15 cellular contexts compared by ENCODE assay signal in the genomic region with DNA sequence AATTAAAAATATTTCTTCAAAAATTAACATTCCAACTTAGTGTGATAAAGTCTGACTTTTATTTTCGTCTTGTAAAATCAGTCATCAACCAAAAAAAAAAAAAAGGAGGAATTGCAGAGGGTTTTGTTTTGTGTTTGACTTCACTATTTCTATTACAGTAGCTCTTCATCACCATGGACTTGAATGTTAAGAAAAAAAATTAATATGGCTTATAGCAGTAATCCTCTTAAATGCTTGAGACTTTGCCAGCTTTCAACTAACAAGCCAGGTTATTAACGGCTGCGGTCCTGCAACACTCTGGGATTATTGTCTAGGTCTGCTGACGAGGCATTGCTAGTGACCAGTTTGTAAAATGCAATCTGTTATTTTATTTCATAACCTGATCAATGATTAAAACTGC.
"Had no signal": no experiment of that assay in that cellular context is flagged by ENCODE, and none has a peak within 500 bp of the region (broad histone marks: within the 10 kb centered on the region; RNA-seq: fewer than 3 reads in every experiment).

No MANE protein-coding gene starts in this region.

- H3K4me1 Mint-ChIP-seq: naive thymus-derived CD8-positive, alpha-beta T cell; nephron progenitor cell; stimulated activated memory B cell treated with anti-CD40 and anti-IgM and Interleukin-4, amounts not matched to agents 10 μg/mL and 1 μg/mL and 100 μg/mL, for 72 hours had no signal

- H3K9me3 Mint-ChIP-seq: nephron progenitor cell had no signal

- H3K36me3 Mint-ChIP-seq: naive thymus-derived CD8-positive, alpha-beta T cell; stimulated activated memory B cell treated with anti-CD40 and anti-IgM and Interleukin-4, amounts not matched to agents 10 μg/mL and 1 μg/mL and 100 μg/mL, for 72 hours had no signal

- DNase-seq: dorsolateral prefrontal cortex; effector CD4-positive, alpha-beta T cell; left ventricle myocardium superior; lower lobe of right lung; naive thymus-derived CD8-positive, alpha-beta T cell; nephron progenitor cell; nucleus accumbens; right cardiac atrium; spleen; stimulated activated CD4-positive, alpha-beta T cell treated with anti-CD3 and anti-CD28 coated beads, Interleukin-4, amount 100 ng/mL, for 4 hours; stimulated activated naive CD8-positive, alpha-beta T cell treated with anti-CD3 and anti-CD28 coated beads, Interleukin-15, Interleukin-2, amounts not matched to agents 100 U/mL and 50 U/mL, for 24 hours; upper lobe of left lung had no signal

- ATAC-seq: left ventricle myocardium superior; lower lobe of right lung; naive thymus-derived CD8-positive, alpha-beta T cell; right cardiac atrium; stimulated activated memory B cell treated with anti-CD40 and anti-IgM and Interleukin-4, amounts not matched to agents 10 μg/mL and 1 μg/mL and 100 μg/mL, for 72 hours; stimulated activated naive CD8-positive, alpha-beta T cell treated with anti-CD3 and anti-CD28 coated beads, Interleukin-15, Interleukin-2, amounts not matched to agents 100 U/mL and 50 U/mL, for 24 hours had no signal

- H3K27me3 Mint-ChIP-seq: naive thymus-derived CD8-positive, alpha-beta T cell; stimulated activated memory B cell treated with anti-CD40 and anti-IgM and Interleukin-4, amounts not matched to agents 10 μg/mL and 1 μg/mL and 100 μg/mL, for 72 hours had no signal

- H3K4me3 Mint-ChIP-seq: naive thymus-derived CD8-positive, alpha-beta T cell; nephron progenitor cell; stimulated activated memory B cell treated with anti-CD40 and anti-IgM and Interleukin-4, amounts not matched to agents 10 μg/mL and 1 μg/mL and 100 μg/mL, for 72 hours had no signal

- H3K27ac Mint-ChIP-seq: naive thymus-derived CD8-positive, alpha-beta T cell; nephron progenitor cell; stimulated activated memory B cell treated with anti-CD40 and anti-IgM and Interleukin-4, amounts not matched to agents 10 μg/mL and 1 μg/mL and 100 μg/mL, for 72 hours had no signal

- FAIRE-seq: keratinocyte, urothelium cell line had no signal
